Comparison of ENCODE assay signal across 8 cellular contexts in the genomic region with DNA sequence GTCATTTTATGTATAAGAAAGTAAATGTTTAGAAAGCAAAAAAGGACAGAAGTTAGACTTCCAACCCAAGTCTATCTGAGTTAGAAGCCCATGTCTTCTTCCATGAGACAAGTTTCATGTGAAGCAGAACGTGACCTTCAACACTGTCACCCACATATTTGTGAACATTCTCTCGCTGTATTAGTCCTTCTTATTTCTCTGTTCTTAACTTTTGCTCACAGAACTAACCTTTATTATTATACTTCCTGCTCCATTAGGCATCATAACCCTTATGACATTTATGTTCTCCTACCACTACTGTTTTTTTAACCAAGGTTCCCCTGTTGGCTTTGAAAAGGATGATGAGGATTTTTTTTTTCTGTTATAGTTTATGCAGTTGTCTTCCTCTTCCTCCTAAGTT.
"Had no signal": no experiment of that assay in that cellular context is flagged by ENCODE, and none has a peak within 500 bp of the region (broad histone marks: within the 10 kb centered on the region; RNA-seq: fewer than 3 reads in every experiment).

No MANE protein-coding gene starts in this region.

- DNase-seq: GM23248, GOT3, H7, H9, HCEC 1CT, HFFc6 had no signal

- H3K9me3 Mint-ChIP-seq: GM23338, H9, HFFc6 had no signal

- ATAC-seq: GM23338, HCT116 had no signal

- H3K27ac Mint-ChIP-seq: GM23338, H9, HFFc6 had no signal

- H3K4me3 Mint-ChIP-seq: GM23338, H9, HFFc6 had no signal
